In the genomic region with DNA sequence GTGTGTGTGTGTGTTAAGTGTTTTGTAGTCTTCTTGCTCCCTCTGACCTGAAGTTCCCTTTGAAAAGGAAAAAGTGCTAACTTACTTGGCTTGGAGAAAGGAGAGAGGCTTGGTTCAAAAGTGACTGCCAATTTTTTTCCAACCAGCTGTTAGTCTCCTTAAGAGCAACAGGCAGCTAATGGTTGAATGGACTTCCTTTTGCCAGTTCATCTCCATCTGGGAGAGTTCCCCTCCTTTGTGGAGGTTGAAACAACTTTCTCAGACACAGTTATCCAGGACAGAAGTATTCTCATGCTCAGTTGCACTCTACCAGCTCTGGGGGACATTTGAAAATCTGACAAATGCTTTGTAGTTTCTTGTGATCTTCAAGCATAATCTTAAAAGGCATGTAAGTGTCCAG, we compare ENCODE assay signal across 12 cellular contexts. TPM values are rescaled to one million over a fixed set of nuclear protein-coding genes. Genes with fewer than 3 reads are reported as not detected.
DNase-seq lines count a peak whose midpoint lies in the region; ATAC-seq and TF ChIP-seq lines count a peak whose summit lies in the region.
"Had no signal": no experiment of that assay in that cellular context is flagged by ENCODE, and none has a peak within 500 bp of the region (broad histone marks: within the 10 kb centered on the region; RNA-seq: fewer than 3 reads in every experiment).

No MANE protein-coding gene starts in this region.

- H3K4me3 Mint-ChIP-seq in effector memory CD8-positive, alpha-beta T cell: peak overlapping the region; percentile 99 to 100
- H3K4me3 Mint-ChIP-seq in nephron progenitor cell: peak overlapping the region; percentile 52
- no peak overlapping the region for H3K4me3 Mint-ChIP-seq in mesothelial cell of epicardium

- peak overlapping the region; percentile 65 for H3K18ac ChIP-seq in IMR-90 (ENCODE audit: low read depth, low read length)

- 0 out of 3 replicates have a peak overlapping the region, but pooled peaks have one; percentile 66 for H2BK15ac ChIP-seq in IMR-90 (ENCODE audit: low read depth, low read length)

- peak overlapping the region; percentile 78 for H2BK5ac ChIP-seq in IMR-90 (ENCODE audit: low read depth, low read length, poor library complexity, severe bottlenecking)

- CTCF ChIA-PET in IMR-90 (lab: Yijun Ruan, JAX): no interaction called here

- peak overlapping the region; percentile 2 to 87 for H3K27ac Mint-ChIP-seq in effector memory CD8-positive, alpha-beta T cell
- H3K27ac Mint-ChIP-seq in nephron progenitor cell (peak overlapping the region; percentile 93), mesothelial cell of epicardium (no peak overlapping the region)

- H3K27me3 Mint-ChIP-seq in effector memory CD8-positive, alpha-beta T cell: no peaks in the 10 kb centered on the region
- peaks cover 16% of the 10 kb centered on the region for H3K27me3 Mint-ChIP-seq in nephron progenitor cell (ENCODE audit: low read depth, poor library complexity)
- no peaks in the 10 kb centered on the region for H3K27me3 Mint-ChIP-seq in mesothelial cell of epicardium (ENCODE audit: low read depth)

- ATAC-seq in IMR-90 (ENCODE audit: low read depth) (no peak), GM19455 (IDR thresholded peaks at IDR 0.05; ENCODE audit: unreplicated experiment) (no peak)
- no peak for ATAC-seq in effector memory CD8-positive, alpha-beta T cell (replicated peaks)

- no peaks in the 10 kb centered on the region for H3K9me3 ChIP-seq in IMR-90 (ENCODE audit: control insufficient read depth, insufficient read depth, low read length)
- H3K9me3 ChIP-seq in colonic mucosa: no peaks in the 10 kb centered on the region

- H3K4me1 ChIP-seq in IMR-90 (ENCODE audit: control insufficient read depth, insufficient read depth, low read length) (peaks cover 23% of the 10 kb centered on the region), colonic mucosa (no peaks in the 10 kb centered on the region)

- no peak overlapping the region for H4K8ac ChIP-seq in IMR-90 (ENCODE audit: low read depth in 2 of 2, low read length in 2 of 2)

- H4K5ac ChIP-seq in IMR-90 (ENCODE audit: low read depth, low read length): peak overlapping the region; percentile 81

- no TSS peak for BruUV-seq in IMR-90 (replicated peaks; lab: Mats Ljungman, UMichigan)

- H3K9me1 ChIP-seq in IMR-90 (ENCODE audit: insufficient read depth, low read length): peaks cover 16% of the 10 kb centered on the region

- in situ Hi-C loops in IMR-90 (cut with MboI; ENCODE audit: low sequenced_read_pairs): no loop called here

- DNase-seq in DMS 273 (lab: John Stamatoyannopoulos, UW; ENCODE audit: unreplicated experiment) (peak; percentile 65), IMR-90 (peak; percentile 40), nephron progenitor cell (no peak), colonic mucosa (no peak), mesothelial cell of epicardium (ENCODE audit: low spot score in 2 of 2, unreplicated experiment in 2 of 2) (no peak)
- no peak for DNase-seq in effector memory CD8-positive, alpha-beta T cell
- DNase-seq: activated effector memory CD4-positive, alpha-beta T cell treated with anti-CD3 and anti-CD28 coated beads, Interleukin-2, amount 50 U/mL, for 16 hours; GDM1; NCI-H510A treated with DMSO at 0.1 percent for 48 hours had no signal

- H3K14ac ChIP-seq in IMR-90 (replicated peaks; ENCODE audit: low read depth, low read length): peak overlapping the region; percentile 76

- no peak for TF ChIP-seq CTCF in IMR-90 (conservative IDR thresholded peaks at IDR 0.05; ENCODE audit: low read depth, low read length)
- no peak for TF ChIP-seq CTCF in nephron progenitor cell (IDR thresholded peaks at IDR 0.05)
- no peak for TF ChIP-seq CTCF in colonic mucosa (IDR thresholded peaks at IDR 0.05)
- no peak for TF ChIP-seq CTCF in mesothelial cell of epicardium (IDR thresholded peaks at IDR 0.05; ENCODE audit: unreplicated experiment)

- dilution Hi-C loops in IMR-90 (cut with HindIII; ENCODE audit: low sequenced_read_pairs, unreplicated experiment): no loop called here

- no peak overlapping the region for H3K23ac ChIP-seq in IMR-90 (ENCODE audit: low read depth, low read length)

- no peaks in the 10 kb centered on the region for H3K79me1 ChIP-seq in IMR-90 (ENCODE audit: low read depth in 1 of 2, low read length in 2 of 2)

- TF ChIP-seq RAD21 in IMR-90 (IDR thresholded peaks at IDR 0.05; ENCODE audit: low read length): no peak

- H3K36me3 Mint-ChIP-seq in effector memory CD8-positive, alpha-beta T cell (ENCODE audit: insufficient read depth): peaks cover 80% of the 10 kb centered on the region
- H3K36me3 Mint-ChIP-seq in nephron progenitor cell (ENCODE audit: low read depth) (peaks cover 6% of the 10 kb centered on the region), mesothelial cell of epicardium (no peaks in the 10 kb centered on the region)

- no peak overlapping the region for H3K4ac ChIP-seq in IMR-90 (ENCODE audit: low read depth, low read length)

- H3K9me3 Mint-ChIP-seq in effector memory CD8-positive, alpha-beta T cell: peaks cover 0 to 4% of the 10 kb centered on the region in 2 donors
- peaks cover 7% of the 10 kb centered on the region for H3K9me3 Mint-ChIP-seq in nephron progenitor cell
- H3K9me3 Mint-ChIP-seq in mesothelial cell of epicardium: peaks cover 6% of the 10 kb centered on the region

- POLR2A ChIA-PET in IMR-90 (lab: Charles Lee; ENCODE audit: unreplicated experiment): no interaction called here

- no peak overlapping the region for H3K4me3 ChIP-seq in IMR-90 (ENCODE audit: insufficient read depth, low read depth, low read length)
- no peak overlapping the region for H3K4me3 ChIP-seq in colonic mucosa

- no peaks in the 10 kb centered on the region for H4K20me1 ChIP-seq in IMR-90 (ENCODE audit: insufficient read depth, low read length)

- H2AK9ac ChIP-seq in IMR-90 (replicated peaks; ENCODE audit: low read depth, low read length, poor library complexity): no peak overlapping the region

- H3K4me1 Mint-ChIP-seq in effector memory CD8-positive, alpha-beta T cell (ENCODE audit: low read depth in 2 of 2): peaks cover 44 to 61% of the 10 kb centered on the region in 2 donors
- H3K4me1 Mint-ChIP-seq in nephron progenitor cell (peaks cover 72% of the 10 kb centered on the region), mesothelial cell of epicardium (peaks cover 57% of the 10 kb centered on the region)

- peak overlapping the region; percentile 45; the same call in 1 of the 2 replicates for H3K4me2 ChIP-seq in IMR-90 (ENCODE audit: low read depth, low read length)

- peak overlapping the region; percentile 30; the same call in 1 of the 2 replicates for H4K91ac ChIP-seq in IMR-90 (ENCODE audit: insufficient read depth, low read depth, low read length)

- peak overlapping the region; percentile 18; the same call in 1 of the 2 replicates for H3K9ac ChIP-seq in IMR-90 (ENCODE audit: low read depth, low read length)
- H3K9ac ChIP-seq in colonic mucosa (ENCODE audit: low read depth in 2 of 2, low read length in 2 of 2): no peak overlapping the region

- H3K36me3 ChIP-seq in IMR-90 (ENCODE audit: control insufficient read depth, insufficient read depth, low read length) (no peaks in the 10 kb centered on the region), colonic mucosa (no peaks in the 10 kb centered on the region)

- peak overlapping the region; percentile 56 for H2BK120ac ChIP-seq in IMR-90 (ENCODE audit: low read depth, low read length)

- H3K27ac ChIP-seq in IMR-90 (ENCODE audit: insufficient read depth, low read length): peak overlapping the region; percentile 65; the same call in 1 of the 2 replicates
- no peak overlapping the region for H3K27ac ChIP-seq in colonic mucosa
- H3K27ac ChIP-seq: epithelial cell of prostate had no signal

- intact Hi-C loops in IMR-90 (cut with micrococcal nuclease) (loop anchor here (2.0 kb wide), 2 partner anchors 60 to 124 kb away; no protein-coding TSS in a partner anchor), colonic mucosa (cut with DNase I) (loop anchor here (10.0 kb wide), 1 partner anchor 64 kb away; no protein-coding TSS in a partner anchor)

- H3K27me3 ChIP-seq in IMR-90 (ENCODE audit: control insufficient read depth, insufficient read depth, low read length) (no peaks in the 10 kb centered on the region), colonic mucosa (no peaks in the 10 kb centered on the region)

- no peak overlapping the region for H3K56ac ChIP-seq in IMR-90 (ENCODE audit: extremely low read depth, insufficient read depth, low read length)

- no peak for TF ChIP-seq POLR2A in IMR-90 (IDR thresholded peaks at IDR 0.05; ENCODE audit: low read depth, low read length)

- peak overlapping the region; percentile 56; the same call in 1 of the 2 replicates for H2AK5ac ChIP-seq in IMR-90 (ENCODE audit: low read depth, low read length)

- H2AFZ ChIP-seq in IMR-90 (replicated peaks; ENCODE audit: low read length, poor library complexity): no peak overlapping the region

- peak overlapping the region; percentile 31; the same call in 1 of the 2 replicates for H2BK20ac ChIP-seq in IMR-90 (ENCODE audit: low read depth, low read length)

TF ChIP-seq in IMR-90, 13 proteins besides CTCF, POLR2A, EP300 and RAD21 (continues in another document):
- TF ChIP-seq, protein P1, sequence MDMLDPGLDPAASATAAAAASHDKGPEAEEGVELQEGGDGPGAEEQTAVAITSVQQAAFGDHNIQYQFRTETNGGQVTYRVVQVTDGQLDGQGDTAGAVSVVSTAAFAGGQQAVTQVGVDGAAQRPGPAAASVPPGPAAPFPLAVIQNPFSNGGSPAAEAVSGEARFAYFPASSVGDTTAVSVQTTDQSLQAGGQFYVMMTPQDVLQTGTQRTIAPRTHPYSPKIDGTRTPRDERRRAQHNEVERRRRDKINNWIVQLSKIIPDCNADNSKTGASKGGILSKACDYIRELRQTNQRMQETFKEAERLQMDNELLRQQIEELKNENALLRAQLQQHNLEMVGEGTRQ (IDR thresholded peaks at IDR 0.05; ENCODE audit: low read depth, low read length): no peak
- no peak for TF ChIP-seq CEBPB (IDR thresholded peaks at IDR 0.05; ENCODE audit: low read depth, low read length)
- no peak for TF ChIP-seq SMC3 (IDR thresholded peaks at IDR 0.05; ENCODE audit: low read depth, low read length)
- no peak for TF ChIP-seq RFX5 (IDR thresholded peaks at IDR 0.05; ENCODE audit: low read depth, low read length)
- TF ChIP-seq MAZ (IDR thresholded peaks at IDR 0.05; ENCODE audit: borderline replicate concordance, low read depth, low read length): no peak
- no peak for TF ChIP-seq MXI1 (IDR thresholded peaks at IDR 0.05; ENCODE audit: borderline replicate concordance, low read depth, low read length)
- no peak for TF ChIP-seq RCOR1 (IDR thresholded peaks at IDR 0.05; ENCODE audit: insufficient replicate concordance, low read length)
- TF ChIP-seq FOS (IDR thresholded peaks at IDR 0.05; ENCODE audit: low read depth, low read length): no peak
- TF ChIP-seq MAFK (IDR thresholded peaks at IDR 0.05; ENCODE audit: low read depth, low read length): no peak

RNA-seq across cellular contexts. Expression of gene RIPOR2, which starts 4.5 kb away (rescaled TPM):
- 0.83 and 1.1 TPM in 2 replicates for total RNA-seq in IMR-90 (2012; rRNA removed)
- 0.87 and 1.2 TPM in 2 replicates for polyA plus RNA-seq in IMR-90 (2012; rRNA removed)
- 0.71 and 0.74 TPM in 2 replicates for polyA plus RNA-seq in IMR-90 (2012; cell fraction: cytosol; rRNA removed)
- polyA plus RNA-seq in IMR-90 (2012; cell fraction: nucleus; rRNA removed; ENCODE audit: low replicate concordance): 0.82 and 2.2 TPM in 2 replicates
- total RNA-seq in colonic mucosa: 1 to 10 TPM; 1.8 to 2.0 TPM
- 1.7 to 1.9 TPM (median 1.7 TPM) in 3 replicates for total RNA-seq in mesothelial cell of epicardium
- total RNA-seq: HT1080 had no signal

Comparison
In these comparisons a context has a peak if more than half of its experiments do, and no peak if none do; other contexts are left out.
1. DNase-seq: peak in DMS 273 (single experiment) and IMR-90 (single experiment); none in effector memory CD8-positive, alpha-beta T cell (0 of 3), nephron progenitor cell (single experiment), colonic mucosa (single experiment) and mesothelial cell of epicardium (0 of 2).